Comparison of ENCODE assay signal across 8 cellular contexts in genomic region chr14:50060871-50061663, GRCh38. TPM values are rescaled to one million over a fixed set of nuclear protein-coding genes. Genes with fewer than 3 reads are reported as not detected.
A peak's percentile ranks its signal among the peaks of the same experiment; 100 is the strongest.
DNase-seq lines count a peak whose midpoint lies in the region; ATAC-seq, FAIRE-seq and TF ChIP-seq lines count a peak whose summit lies in the region.

No MANE protein-coding gene starts in this region.

- H3K9me3 ChIP-seq in GM12878 (replicated peaks; ENCODE audit: control insufficient read depth, insufficient read depth, low read length) (no peaks in the 10 kb centered on the region), skeletal muscle tissue (ENCODE audit: control insufficient read depth in 3 of 3, low read length in 3 of 3) (no peaks in the 10 kb centered on the region)

- no peak for TF ChIP-seq POLR2A in GM12878 (IDR thresholded peaks at IDR 0.05; ENCODE audit: low read depth, low read length)

- SMC1A ChIA-PET in GM12878 (lab: Charles Lee; ENCODE audit: uncharacterized antibody, unreplicated experiment) = interaction anchor here (0.7 to 6.7 kb wide), 32 partner anchors 10 to 209 kb away, joined by 3 to 96 read pairs (median 6); partner anchors contain the start of gene NEMF

- peak overlapping the region; percentile 86 for H3K4me2 ChIP-seq in GM12878 (ENCODE audit: control insufficient read depth, insufficient read depth)

- in situ Hi-C loops in SK-MEL-5 (cut with HindIII; ENCODE audit: low pct_unique_long_range_greater_than_20kb, low sequenced_read_pairs) (no loop called here), GM12878 (cut with MboI) (no loop called here)

- WGBS in GM12878 (ENCODE audit: insufficient coverage, insufficient replicate concordance, low lambda C conversion rate, missing lambda C conversion rate) = 33% methylated on average over 12 of the region's 12 CpGs

- H3K9ac ChIP-seq in GM12878 (ENCODE audit: control insufficient read depth, insufficient read depth, low read length) (peak overlapping the region; percentile 94), skeletal muscle tissue (ENCODE audit: low read depth in 1 of 3, low read length in 3 of 3) (peak overlapping the region in 2 of 3 donors; percentile 25 to 38)

- H3K27me3 ChIP-seq in GM12878 (replicated peaks in 1 of 2; ENCODE audit: control insufficient read depth in 2 of 2, insufficient read depth in 2 of 2, low read length in 1 of 2) (no peaks in the 10 kb centered on the region), skeletal muscle tissue (ENCODE audit: control insufficient read depth in 3 of 3, insufficient read depth in 3 of 3, low read length in 3 of 3) (no peaks in the 10 kb centered on the region)

- POLR2A ChIA-PET in GM12878 (lab: Charles Lee) = interaction anchor here (0.9 to 4.2 kb wide), 16 partner anchors 9 to 198 kb away, joined by 3 to 62 read pairs (median 9); partner anchors contain the start of gene ARF6

- peak in 1 of 2 experiments; percentile 66; a peak in 2 of 4 replicates for TF ChIP-seq EP300 in GM12878 (IDR thresholded peaks at IDR 0.05; ENCODE audit: borderline replicate concordance in 1 of 2, control insufficient read depth in 1 of 2, low read depth in 2 of 2, low read length in 2 of 2)

- H3K27ac ChIP-seq in GM12878 (ENCODE audit: control insufficient read depth, insufficient read depth) = peak overlapping the region; percentile 98
- peak overlapping the region; percentile 77 for H3K27ac ChIP-seq in skeletal muscle tissue (ENCODE audit: low read depth, low read length)

- CTCF ChIA-PET in GM12878 (lab: Yijun Ruan, JAX) = interaction anchor here (0.9 to 5.6 kb wide), 15 partner anchors 14 to 209 kb away, joined by 3 to 92 read pairs (median 6); partner anchors contain the start of gene NEMF

- intact Hi-C loops in GM12878 (cut with micrococcal nuclease; ENCODE audit: unreplicated experiment) = loop anchor here (1.0 to 5.0 kb wide), 6 partner anchors 14 to 199 kb away; no protein-coding TSS in a partner anchor

- H3K4me3 ChIP-seq in GM12878 = 0 out of 2 replicates have a peak overlapping the region, but pooled peaks have one; percentile 25
- no peak overlapping the region for H3K4me3 ChIP-seq in skeletal muscle tissue (ENCODE audit: low read length in 3 of 3)

- FAIRE-seq in GM12878 (lab: Jason Lieb, UNC) = no peak

- peak; percentile 30 for ATAC-seq in HG03354 (IDR thresholded peaks at IDR 0.05; ENCODE audit: poor library complexity, severe bottlenecking, unreplicated experiment)
- ATAC-seq in GM12878 = peak; percentile 51
- ATAC-seq in HG03520 (IDR thresholded peaks at IDR 0.05; ENCODE audit: unreplicated experiment) = no peak

- peak overlapping the region; percentile 56 for H2AFZ ChIP-seq in GM12878 (ENCODE audit: control insufficient read depth, low read depth, low read length)

- RAD21 ChIA-PET in GM12878 (lab: Charles Lee; ENCODE audit: unreplicated experiment) = interaction anchor here (1.1 to 6.1 kb wide), 23 partner anchors 8 to 209 kb away, joined by 3 to 110 read pairs (median 14); partner anchors contain the start of genes ARF6 and NEMF

- peaks cover 7% of the 10 kb centered on the region for H3K79me2 ChIP-seq in GM12878 (ENCODE audit: control insufficient read depth, insufficient read depth, low read length)

- H3K36me3 ChIP-seq in GM12878 (ENCODE audit: control insufficient read depth in 2 of 2, insufficient read depth in 2 of 2, low read length in 1 of 2) = no peaks in the 10 kb centered on the region; a peak in 1 of 4 replicates
- H3K36me3 ChIP-seq in skeletal muscle tissue (ENCODE audit: control insufficient read depth in 3 of 3, insufficient read depth in 3 of 3, low read length in 3 of 3) = no peaks in the 10 kb centered on the region

- TF ChIP-seq RAD21 in GM12878 (IDR thresholded peaks at IDR 0.05; ENCODE audit: insufficient read depth, low read depth, low read length) = peak; percentile 32; the same call in 1 of the 2 replicates

- H4K20me1 ChIP-seq in GM12878 (ENCODE audit: control insufficient read depth, insufficient read depth) = no peaks in the 10 kb centered on the region

- TF ChIP-seq CTCF in GM12878 (IDR thresholded peaks at IDR 0.05 in 2 of 3, conservative IDR thresholded peaks at IDR 0.05 in 1 of 3; ENCODE audit: control insufficient read depth in 2 of 3, extremely low read depth in 1 of 3, insufficient read depth in 1 of 3, low read depth in 3 of 3, low read length in 3 of 3) = no peak

- H3K4me1 ChIP-seq in GM12878 (ENCODE audit: control insufficient read depth, insufficient read depth, low read length) (peaks cover 53% of the 10 kb centered on the region), skeletal muscle tissue (ENCODE audit: control insufficient read depth in 3 of 3, insufficient read depth in 3 of 3, low read length in 3 of 3) (peaks cover 21 to 31% (median 22%) of the 10 kb centered on the region in 3 donors)

- peak; percentile 83 for DNase-seq in GM04503 (ENCODE audit: low read depth)
- peak; percentile 77 for DNase-seq in SK-MEL-5 (ENCODE audit: low read depth, low spot score)
- no peak for DNase-seq in GM12878 (ENCODE audit: low read depth, low spot score)
- DNase-seq in iPS-NIHi11 (ENCODE audit: low spot score) = peak; percentile 50
- DNase-seq in D341Med (ENCODE audit: low spot score) = no peak

- no TSS peak for BruUV-seq in GM12878 (replicated peaks; lab: Mats Ljungman, UMichigan)

TF ChIP-seq in GM12878, 131 proteins besides CTCF, POLR2A, EP300 and RAD21 (continues in another document):
- TF ChIP-seq CHD4 (IDR thresholded peaks at IDR 0.05) = no peak
- TF ChIP-seq RELB (IDR thresholded peaks at IDR 0.05; ENCODE audit: low read depth) = peak; percentile 42; the same call in 1 of the 2 replicates
- no peak for TF ChIP-seq IRF4 (IDR thresholded peaks at IDR 0.05; ENCODE audit: low read depth, low read length)
- TF ChIP-seq KLF5 (IDR thresholded peaks at IDR 0.05; ENCODE audit: partially characterized antibody) = no peak
- TF ChIP-seq EZH2 (IDR thresholded peaks at IDR 0.05; ENCODE audit: borderline replicate concordance, control insufficient read depth, low read depth, low read length) = no peak
- no peak for TF ChIP-seq KAT2A (conservative IDR thresholded peaks at IDR 0.05; ENCODE audit: control insufficient read depth, low read depth, low read length)
- no peak for TF ChIP-seq HCFC1 (IDR thresholded peaks at IDR 0.05; ENCODE audit: low read length)
- TF ChIP-seq ZNF217 (IDR thresholded peaks at IDR 0.05) = no peak
- TF ChIP-seq, protein P1, sequence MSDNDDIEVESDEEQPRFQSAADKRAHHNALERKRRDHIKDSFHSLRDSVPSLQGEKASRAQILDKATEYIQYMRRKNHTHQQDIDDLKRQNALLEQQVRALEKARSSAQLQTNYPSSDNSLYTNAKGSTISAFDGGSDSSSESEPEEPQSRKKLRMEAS (IDR thresholded peaks at IDR 0.05; ENCODE audit: low read depth, low read length) = no peak
- TF ChIP-seq HDGF (IDR thresholded peaks at IDR 0.05) = no peak
- TF ChIP-seq TARDBP (IDR thresholded peaks at IDR 0.05; ENCODE audit: borderline replicate concordance) = no peak
- 0 out of 2 replicates have a peak, but pooled peaks have one; percentile 17 for TF ChIP-seq MXI1 (IDR thresholded peaks at IDR 0.05; ENCODE audit: low read depth, low read length)
- no peak for TF ChIP-seq CBX5 (IDR thresholded peaks at IDR 0.05; ENCODE audit: low read depth)
- TF ChIP-seq CHD2 (IDR thresholded peaks at IDR 0.05; ENCODE audit: borderline replicate concordance, low read depth, low read length) = no peak; the same call in 1 of the 2 replicates
- TF ChIP-seq SUZ12 (IDR thresholded peaks at IDR 0.05; ENCODE audit: unreplicated experiment) = no peak
- TF ChIP-seq NFIC (IDR thresholded peaks at IDR 0.05; ENCODE audit: low read depth, low read length) = peak; percentile 92
- no peak for TF ChIP-seq YBX1 (IDR thresholded peaks at IDR 0.05)

RNA-seq across cellular contexts. Expression of gene VCPKMT, which starts 55.3 kb away (rescaled TPM):
- 4.9 and 6.8 TPM in 2 replicates for total RNA-seq in SK-MEL-5 (2014; rRNA removed; shearing (Covaris generic))
- 3.2 and 4.1 TPM in 2 replicates for polyA plus RNA-seq in SK-MEL-5 (2015; cell fraction: cytosol; rRNA removed)
- polyA plus RNA-seq in SK-MEL-5 (2015; cell fraction: nucleus; rRNA removed) = 41.7 and 51.9 TPM in 2 replicates
- total RNA-seq in GM12878 (2013; cell fraction: nucleolus; rRNA removed) = 21.6 and 23.5 TPM in 2 replicates
- total RNA-seq in GM12878 (2014; rRNA removed) = 11.6 and 12.9 TPM in 2 replicates
- 12.6 and 12.9 TPM in 2 replicates for total RNA-seq in GM12878 (2014; rRNA removed; fragmentation: Illumina TruSeq; extraction: Trizol)
- 12.8 and 13.3 TPM in 2 replicates for total RNA-seq in GM12878 (2021)
- polyA plus RNA-seq in GM12878 (2011; ENCODE audit: low read depth) = 9.4 TPM
- polyA plus RNA-seq in GM12878 (2011; rRNA removed) = 13.3 and 19.4 TPM in 2 replicates
- polyA plus RNA-seq in GM12878 (2011; cell fraction: cytosol; rRNA removed) = 5.7 and 9.1 TPM in 2 replicates
- polyA plus RNA-seq in GM12878 (2011; cell fraction: nucleus; rRNA removed) = 13.7 and 14.4 TPM in 2 replicates
- 13.5 and 15.6 TPM in 2 replicates for polyA plus RNA-seq in GM12878 (2012)
- 12.8 and 16.6 TPM in 2 replicates for polyA plus RNA-seq in GM12878 (2014; fragmentation: Illumina TruSeq; extraction: Trizol)
- polyA plus RNA-seq in GM12878 (2014; fragmentation: Nextera tagmentation; extraction: Ambion mirVana) = 10 to 100 TPM in 1 of 2 experiments, 1 to 10 TPM in 1; 8.5 to 11.5 TPM
- polyA plus RNA-seq in GM12878 (2014; rRNA removed) = 12.3 and 18.2 TPM in 2 replicates
- 10 to 100 TPM; 17.5 to 18.4 TPM for polyA plus RNA-seq in GM12878 (2016; fragmentation: Nextera tagmentation; extraction: Ambion mirVana)
- polyA minus RNA-seq in GM12878 (2011; rRNA and poly(A)+ RNA removed) = 2.5 and 3.5 TPM in 2 replicates
- polyA minus RNA-seq in GM12878 (2011; cell fraction: cytosol; rRNA and poly(A)+ RNA removed) = 1.3 and 2.2 TPM in 2 replicates
- 5.8 and 10.0 TPM in 2 replicates for polyA minus RNA-seq in GM12878 (2011; cell fraction: nucleus; rRNA and poly(A)+ RNA removed)
- 2.1 TPM for total RNA-seq in skeletal muscle tissue

Comparison
In these comparisons a context has a peak if more than half of its experiments do, and no peak if none do; other contexts are left out.
1. DNase-seq: peak in GM04503 (single experiment), SK-MEL-5 (single experiment) and iPS-NIHi11 (single experiment); none in GM12878 (single experiment) and D341Med (single experiment).